27 cellular contexts compared by ENCODE assay signal in genomic region chr9:87238545-87238944, GRCh38.
A peak's percentile ranks its signal among the peaks of the same experiment; 100 is the strongest.
DNase-seq lines count a peak whose midpoint lies in the region; ATAC-seq, FAIRE-seq and TF ChIP-seq lines count a peak whose summit lies in the region.
"Had no signal": no experiment of that assay in that cellular context is flagged by ENCODE, and none has a peak within 500 bp of the region (broad histone marks: within the 10 kb centered on the region; RNA-seq: fewer than 3 reads in every experiment).

No MANE protein-coding gene starts in this region.

- no peak overlapping the region for H3K4me3 ChIP-seq in bronchial epithelial cell (ENCODE audit: low read depth, low read length)
- H3K4me3 ChIP-seq in naive thymus-derived CD4-positive, alpha-beta T cell (ENCODE audit: low read length): no peak overlapping the region
- H3K4me3 ChIP-seq: BLaER1 treated with 17β-estradiol and CSF1 and Interleukin-3, amounts not matched to agents 10 nM and 100 nM; Peyer's patch; transverse colon had no signal

- H3K9me3 Mint-ChIP-seq in naive thymus-derived CD4-positive, alpha-beta T cell: peaks cover 0 to 3% (median 0%) of the 10 kb centered on the region in 11 donors
- H3K9me3 Mint-ChIP-seq: activated naive CD8-positive, alpha-beta T cell treated with anti-CD3 and anti-CD28 coated beads for 36 hours had no signal

- ATAC-seq in GM21447 (IDR thresholded peaks at IDR 0.05; ENCODE audit: unreplicated experiment): no peak
- no peak for ATAC-seq in naive thymus-derived CD4-positive, alpha-beta T cell
- ATAC-seq: activated CD8-positive, alpha-beta T cell treated with anti-CD3 and anti-CD28 coated beads, Interleukin-2, amount 10 ng/mL, durations not matched to agents 7 days and 5 days; foreskin keratinocyte had no signal

- DNase-seq in LHCN-M2 (ENCODE audit: low read depth) (peak; percentile 82), bronchial epithelial cell (ENCODE audit: low read depth) (no peak), myocyte (ENCODE audit: low read depth) (peak; percentile 56), superior temporal gyrus (ENCODE audit: extremely low spot score) (peak; percentile 16), Kasumi-1 (lab: John Stamatoyannopoulos, UW) (no peak)
- no peak for DNase-seq in naive thymus-derived CD4-positive, alpha-beta T cell
- DNase-seq: activated CD4-positive, CD25-positive, alpha-beta regulatory T cell treated with anti-CD3 and anti-CD28 coated beads, Interleukin-2, amount 50 U/mL, for 72 hours; activated CD8-positive, alpha-beta T cell treated with anti-CD3 and anti-CD28 coated beads, Interleukin-2, amount 10 ng/mL, durations not matched to agents 7 days and 5 days; activated effector memory CD4-positive, alpha-beta T cell treated with anti-CD3 and anti-CD28 coated beads, Interleukin-2, amount 50 U/mL, for 16 hours; activated naive CD8-positive, alpha-beta T cell treated with anti-CD3 and anti-CD28 coated beads for 36 hours; activated T-cell treated with anti-CD3 and anti-CD28 coated beads for 4 hours; DMS79 treated with DMSO at 0.1 percent for 48 hours; foreskin keratinocyte; GF-D8; mesendoderm; NCI-H1105; NCI-H1930; NCI-H69; Peyer's patch; small intestine; transverse colon had no signal

- peak; percentile 32 for FAIRE-seq in bronchial epithelial cell (lab: Jason Lieb, UNC)
- FAIRE-seq: H54, small intestine, TTC549 had no signal

- POLR2A ChIA-PET in naive thymus-derived CD4-positive, alpha-beta T cell (lab: Charles Lee): no interaction called here

- H3K27me3 Mint-ChIP-seq in naive thymus-derived CD4-positive, alpha-beta T cell: peaks cover 0 to 25% (median 21%) of the 10 kb centered on the region in 5 donors

- no peak overlapping the region for H3K4me3 Mint-ChIP-seq in naive thymus-derived CD4-positive, alpha-beta T cell
- H3K4me3 Mint-ChIP-seq: activated CD8-positive, alpha-beta T cell treated with anti-CD3 and anti-CD28 coated beads, Interleukin-2, amount 10 ng/mL, durations not matched to agents 7 days and 5 days; activated naive CD8-positive, alpha-beta T cell treated with anti-CD3 and anti-CD28 coated beads for 36 hours; IgD-negative memory B cell; stimulated activated naive CD8-positive, alpha-beta T cell treated with anti-CD3 and anti-CD28 coated beads, Interleukin-15, Interleukin-2, amounts not matched to agents 100 ng/mL and 50 ng/mL, for 24 hours had no signal

- CTCF ChIA-PET in naive thymus-derived CD4-positive, alpha-beta T cell (lab: Charles Lee): no interaction called here

- no peaks in the 10 kb centered on the region for H3K27me3 ChIP-seq in bronchial epithelial cell (ENCODE audit: control insufficient read depth, insufficient read depth, low read length)
- no peaks in the 10 kb centered on the region for H3K27me3 ChIP-seq in naive thymus-derived CD4-positive, alpha-beta T cell (ENCODE audit: control insufficient read depth in 2 of 2, insufficient read depth in 2 of 2, low read length in 2 of 2)
- H3K27me3 ChIP-seq: BLaER1 treated with 17β-estradiol and CSF1 and Interleukin-3, amounts not matched to agents 10 nM and 100 nM; foreskin keratinocyte; Peyer's patch; transverse colon had no signal

- H3K4me1 ChIP-seq in naive thymus-derived CD4-positive, alpha-beta T cell (ENCODE audit: control insufficient read depth in 2 of 2, insufficient read depth in 2 of 2, low read length in 2 of 2): no peaks in the 10 kb centered on the region
- H3K4me1 ChIP-seq: BLaER1 treated with 17β-estradiol and CSF1 and Interleukin-3, amounts not matched to agents 10 nM and 100 nM; foreskin keratinocyte; Peyer's patch; transverse colon had no signal

- H3K9me3 ChIP-seq in naive thymus-derived CD4-positive, alpha-beta T cell (ENCODE audit: control insufficient read depth in 2 of 3, low read length in 3 of 3): no peaks in the 10 kb centered on the region
- H3K9me3 ChIP-seq: BLaER1 treated with 17β-estradiol and CSF1 and Interleukin-3, amounts not matched to agents 10 nM and 100 nM; Peyer's patch; transverse colon had no signal

- intact Hi-C loops in naive thymus-derived CD4-positive, alpha-beta T cell (cut with micrococcal nuclease): no loop called here

- no peak for TF ChIP-seq CTCF in bronchial epithelial cell (IDR thresholded peaks at IDR 0.05; ENCODE audit: insufficient read depth, low read length, severe bottlenecking)

- H3K4me1 Mint-ChIP-seq in naive thymus-derived CD4-positive, alpha-beta T cell: no peaks in the 10 kb centered on the region
- H3K4me1 Mint-ChIP-seq: activated naive CD8-positive, alpha-beta T cell treated with anti-CD3 and anti-CD28 coated beads for 36 hours; IgD-negative memory B cell had no signal

- no peaks in the 10 kb centered on the region for H3K36me3 Mint-ChIP-seq in naive thymus-derived CD4-positive, alpha-beta T cell
- H3K36me3 Mint-ChIP-seq: activated naive CD8-positive, alpha-beta T cell treated with anti-CD3 and anti-CD28 coated beads for 36 hours; IgD-negative memory B cell had no signal

- H3K36me3 ChIP-seq in bronchial epithelial cell (ENCODE audit: control insufficient read depth, insufficient read depth, low read length): no peaks in the 10 kb centered on the region
- H3K36me3 ChIP-seq in naive thymus-derived CD4-positive, alpha-beta T cell (ENCODE audit: control insufficient read depth in 2 of 3, insufficient read depth in 3 of 3, low read length in 3 of 3): no peaks in the 10 kb centered on the region
- H3K36me3 ChIP-seq: BLaER1 treated with 17β-estradiol and CSF1 and Interleukin-3, amounts not matched to agents 10 nM and 100 nM; Peyer's patch; transverse colon had no signal

- H3K27ac ChIP-seq in naive thymus-derived CD4-positive, alpha-beta T cell (ENCODE audit: low read depth, low read length): no peak overlapping the region
- H3K27ac ChIP-seq: BLaER1 treated with 17β-estradiol and CSF1 and Interleukin-3, amounts not matched to agents 10 nM and 100 nM; foreskin keratinocyte; Peyer's patch; transverse colon had no signal

- no peak overlapping the region for H3K27ac Mint-ChIP-seq in naive thymus-derived CD4-positive, alpha-beta T cell
- H3K27ac Mint-ChIP-seq: activated CD8-positive, alpha-beta T cell treated with anti-CD3 and anti-CD28 coated beads, Interleukin-2, amount 10 ng/mL, durations not matched to agents 7 days and 5 days; activated naive CD8-positive, alpha-beta T cell treated with anti-CD3 and anti-CD28 coated beads for 36 hours; IgD-negative memory B cell; stimulated activated naive CD8-positive, alpha-beta T cell treated with anti-CD3 and anti-CD28 coated beads, Interleukin-15, Interleukin-2, amounts not matched to agents 100 ng/mL and 50 ng/mL, for 24 hours had no signal

Comparison
In these comparisons a context has a peak if more than half of its experiments do, and no peak if none do; other contexts are left out.
1. DNase-seq: peak in LHCN-M2 (single experiment), myocyte (single experiment) and superior temporal gyrus (single experiment); none in bronchial epithelial cell (single experiment), naive thymus-derived CD4-positive, alpha-beta T cell (0 of 9) and Kasumi-1 (0 of 2).